In the genomic region with DNA sequence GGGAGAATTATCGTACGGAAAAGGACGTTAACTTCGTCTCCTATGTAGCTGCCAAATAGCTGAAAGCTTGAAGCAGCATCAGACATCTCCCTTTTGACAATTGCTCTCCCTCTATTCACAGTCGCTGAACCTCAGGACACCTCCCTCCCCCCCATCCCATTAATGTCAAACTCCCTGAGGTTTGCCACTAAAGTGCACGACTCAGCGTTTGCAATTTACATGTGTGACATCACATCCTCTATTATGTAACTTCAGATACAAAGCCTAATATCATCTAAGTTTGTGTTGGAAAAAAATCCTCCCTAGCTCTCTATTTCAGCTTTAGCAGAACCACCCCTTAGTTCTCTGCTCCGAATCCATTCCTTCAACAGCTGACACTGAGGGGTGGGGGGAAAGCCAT, we compare ENCODE assay signal across 1 cellular context.
TF ChIP-seq lines count a peak whose summit lies in the region.

No MANE protein-coding gene starts in this region.

TF ChIP-seq in HepG2, 621 proteins besides CTCF, POLR2A, EP300 and RAD21:
- TF ChIP-seq CCDC6 (CRISPR knock-in tag; IDR thresholded peaks at IDR 0.05) (no peak), RBM22 (optimal IDR thresholded peaks at IDR 0.05; ENCODE audit: low read length) (no peak)
- TF ChIP-seq, protein P1, sequence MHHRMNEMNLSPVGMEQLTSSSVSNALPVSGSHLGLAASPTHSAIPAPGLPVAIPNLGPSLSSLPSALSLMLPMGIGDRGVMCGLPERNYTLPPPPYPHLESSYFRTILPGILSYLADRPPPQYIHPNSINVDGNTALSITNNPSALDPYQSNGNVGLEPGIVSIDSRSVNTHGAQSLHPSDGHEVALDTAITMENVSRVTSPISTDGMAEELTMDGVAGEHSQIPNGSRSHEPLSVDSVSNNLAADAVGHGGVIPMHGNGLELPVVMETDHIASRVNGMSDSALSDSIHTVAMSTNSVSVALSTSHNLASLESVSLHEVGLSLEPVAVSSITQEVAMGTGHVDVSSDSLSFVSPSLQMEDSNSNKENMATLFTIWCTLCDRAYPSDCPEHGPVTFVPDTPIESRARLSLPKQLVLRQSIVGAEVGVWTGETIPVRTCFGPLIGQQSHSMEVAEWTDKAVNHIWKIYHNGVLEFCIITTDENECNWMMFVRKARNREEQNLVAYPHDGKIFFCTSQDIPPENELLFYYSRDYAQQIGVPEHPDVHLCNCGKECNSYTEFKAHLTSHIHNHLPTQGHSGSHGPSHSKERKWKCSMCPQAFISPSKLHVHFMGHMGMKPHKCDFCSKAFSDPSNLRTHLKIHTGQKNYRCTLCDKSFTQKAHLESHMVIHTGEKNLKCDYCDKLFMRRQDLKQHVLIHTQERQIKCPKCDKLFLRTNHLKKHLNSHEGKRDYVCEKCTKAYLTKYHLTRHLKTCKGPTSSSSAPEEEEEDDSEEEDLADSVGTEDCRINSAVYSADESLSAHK (CRISPR knock-in tag; IDR thresholded peaks at IDR 0.05; ENCODE audit: borderline replicate concordance) = no peak
